In the genomic region with DNA sequence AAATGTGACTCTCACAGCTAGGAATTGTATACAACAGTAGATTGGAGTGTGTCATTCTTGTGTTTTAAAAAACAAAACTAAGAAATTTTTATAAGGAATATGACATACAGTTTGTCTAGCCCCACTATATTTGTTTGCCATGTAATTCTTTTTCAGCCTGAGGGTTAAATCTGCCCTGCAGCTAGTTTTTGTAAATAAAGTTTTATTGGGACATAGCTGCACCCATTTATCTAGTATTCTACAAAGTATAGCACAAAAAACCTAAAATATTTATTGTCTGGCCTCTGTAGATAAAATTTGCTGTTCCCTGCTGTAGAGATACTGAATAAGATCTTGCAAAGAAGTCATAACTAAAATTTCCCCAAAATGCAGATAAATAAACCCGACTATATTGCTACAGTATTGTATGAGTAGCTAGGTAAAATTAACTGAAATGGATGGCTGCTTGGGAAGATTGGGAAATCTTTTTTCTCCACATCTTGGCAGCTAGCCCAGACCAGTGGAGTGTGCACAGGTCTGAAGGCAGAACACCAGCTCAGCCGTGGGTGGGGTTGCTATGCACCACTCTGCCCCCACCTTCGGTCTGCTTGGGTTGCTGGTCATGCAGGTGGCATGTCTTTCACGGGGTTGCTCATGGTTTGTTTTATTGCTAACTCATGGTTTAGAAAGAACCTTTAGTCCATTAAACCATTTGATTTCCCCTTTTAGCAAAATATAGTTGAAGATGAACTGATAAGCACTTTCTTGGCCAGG, we compare ENCODE assay signal across 8 cellular contexts.
DNase-seq lines count a peak whose midpoint lies in the region; ATAC-seq, FAIRE-seq and TF ChIP-seq lines count a peak whose summit lies in the region.

No MANE protein-coding gene starts in this region.

- H3K27me3 Mint-ChIP-seq in activated B cell treated with CpG ODN at 0.5 μM for 24 hours: no peaks in the 10 kb centered on the region
- H3K27me3 Mint-ChIP-seq in stimulated activated naive B cell treated with anti-CD40 and anti-IgM and Interleukin-4, amounts not matched to agents 10 μg/mL and 1 μg/mL and 100 μg/mL, for 72 hours: no peaks in the 10 kb centered on the region

- H3K27ac Mint-ChIP-seq in activated B cell treated with CpG ODN at 0.5 μM for 24 hours: peak overlapping the region; percentile 30
- no peak overlapping the region for H3K27ac Mint-ChIP-seq in stimulated activated naive B cell treated with anti-CD40 and anti-IgM and Interleukin-4, amounts not matched to agents 10 μg/mL and 1 μg/mL and 100 μg/mL, for 72 hours

- peak; percentile 59 for ATAC-seq in activated B cell treated with CpG ODN at 0.5 μM for 24 hours (ENCODE audit: low read depth)
- peak; percentile 84 for ATAC-seq in left ventricle myocardium superior
- peak; percentile 41 to 55 for ATAC-seq in stimulated activated naive B cell treated with anti-CD40 and anti-IgM and Interleukin-4, amounts not matched to agents 10 μg/mL and 1 μg/mL and 100 μg/mL, for 72 hours (replicated peaks)
- no peak for ATAC-seq in GM21619 (IDR thresholded peaks at IDR 0.05; ENCODE audit: unreplicated experiment)

- CTCF ChIA-PET in activated B cell treated with CpG ODN at 0.5 μM for 24 hours (lab: Charles Lee): interaction anchor here (0.7 to 6.4 kb wide), 21 partner anchors 10 to 181 kb away, joined by 3 to 313 read pairs (median 5); a partner anchor contains a TSS

- POLR2A ChIA-PET in activated B cell treated with CpG ODN at 0.5 μM for 24 hours (lab: Charles Lee): interaction anchor here (0.5 to 3.6 kb wide), 6 partner anchors 19 to 170 kb away, joined by 3 to 25 read pairs (median 7); a partner anchor contains a TSS

- no peak overlapping the region for H3K4me3 Mint-ChIP-seq in activated B cell treated with CpG ODN at 0.5 μM for 24 hours
- H3K4me3 Mint-ChIP-seq in stimulated activated naive B cell treated with anti-CD40 and anti-IgM and Interleukin-4, amounts not matched to agents 10 μg/mL and 1 μg/mL and 100 μg/mL, for 72 hours: no peak overlapping the region

- no peaks in the 10 kb centered on the region for H3K9me3 Mint-ChIP-seq in activated B cell treated with CpG ODN at 0.5 μM for 24 hours
- no peaks in the 10 kb centered on the region for H3K9me3 Mint-ChIP-seq in stimulated activated naive B cell treated with anti-CD40 and anti-IgM and Interleukin-4, amounts not matched to agents 10 μg/mL and 1 μg/mL and 100 μg/mL, for 72 hours

- intact Hi-C loops in activated B cell treated with CpG ODN at 0.5 μM for 24 hours (cut with micrococcal nuclease): loop anchor here (1.0 to 5.0 kb wide), 8 partner anchors 19 to 595 kb away; no protein-coding TSS in a partner anchor
- intact Hi-C loops in left ventricle myocardium superior (cut with micrococcal nuclease): loop anchor here (5.0 kb wide), 2 partner anchors 85 to 160 kb away; no protein-coding TSS in a partner anchor

- peak; percentile 31 for FAIRE-seq in GM19239 (lab: Jason Lieb, UNC)

- no peak for TF ChIP-seq CTCF in activated B cell treated with CpG ODN at 0.5 μM for 24 hours (IDR thresholded peaks at IDR 0.05)

- peak; percentile 64 to 69 for DNase-seq in AML-193 (lab: John Stamatoyannopoulos, UW)
- DNase-seq in GM19239 (ENCODE audit: insufficient read length, low spot score): no peak
- DNase-seq in NCI-H1092 (lab: John Stamatoyannopoulos, UW): peak; percentile 49
- DNase-seq in activated B cell treated with CpG ODN at 0.5 μM for 24 hours: no peak
- DNase-seq in left ventricle myocardium superior: peak; percentile 63
- DNase-seq in stimulated activated naive B cell treated with anti-CD40 and anti-IgM and Interleukin-4, amounts not matched to agents 10 μg/mL and 1 μg/mL and 100 μg/mL, for 72 hours: no peak
- no peak for DNase-seq in activated CD8-positive, alpha-beta memory T cell treated with anti-CD3 and anti-CD28 coated beads, Interleukin-2, amount 50 U/mL, for 4 hours

- peaks cover 43% of the 10 kb centered on the region for H3K36me3 Mint-ChIP-seq in activated B cell treated with CpG ODN at 0.5 μM for 24 hours (ENCODE audit: low read depth)
- H3K36me3 Mint-ChIP-seq in stimulated activated naive B cell treated with anti-CD40 and anti-IgM and Interleukin-4, amounts not matched to agents 10 μg/mL and 1 μg/mL and 100 μg/mL, for 72 hours: peaks cover 2 to 11% of the 10 kb centered on the region in 2 donors

- peaks cover 20% of the 10 kb centered on the region for H3K4me1 Mint-ChIP-seq in activated B cell treated with CpG ODN at 0.5 μM for 24 hours
- peaks cover 19 to 26% of the 10 kb centered on the region in 2 donors for H3K4me1 Mint-ChIP-seq in stimulated activated naive B cell treated with anti-CD40 and anti-IgM and Interleukin-4, amounts not matched to agents 10 μg/mL and 1 μg/mL and 100 μg/mL, for 72 hours

Comparison
In these comparisons a context has a peak if more than half of its experiments do, and no peak if none do; other contexts are left out.
1. DNase-seq: peak in AML-193 (2 of 2), NCI-H1092 (single experiment) and left ventricle myocardium superior (single experiment); none in GM19239 (single experiment), activated B cell treated with CpG ODN at 0.5 μM for 24 hours (single experiment), stimulated activated naive B cell treated with anti-CD40 and anti-IgM and Interleukin-4, amounts not matched to agents 10 μg/mL and 1 μg/mL and 100 μg/mL, for 72 hours (single experiment) and activated CD8-positive, alpha-beta memory T cell treated with anti-CD3 and anti-CD28 coated beads, Interleukin-2, amount 50 U/mL, for 4 hours (single experiment).